In the genomic region with DNA sequence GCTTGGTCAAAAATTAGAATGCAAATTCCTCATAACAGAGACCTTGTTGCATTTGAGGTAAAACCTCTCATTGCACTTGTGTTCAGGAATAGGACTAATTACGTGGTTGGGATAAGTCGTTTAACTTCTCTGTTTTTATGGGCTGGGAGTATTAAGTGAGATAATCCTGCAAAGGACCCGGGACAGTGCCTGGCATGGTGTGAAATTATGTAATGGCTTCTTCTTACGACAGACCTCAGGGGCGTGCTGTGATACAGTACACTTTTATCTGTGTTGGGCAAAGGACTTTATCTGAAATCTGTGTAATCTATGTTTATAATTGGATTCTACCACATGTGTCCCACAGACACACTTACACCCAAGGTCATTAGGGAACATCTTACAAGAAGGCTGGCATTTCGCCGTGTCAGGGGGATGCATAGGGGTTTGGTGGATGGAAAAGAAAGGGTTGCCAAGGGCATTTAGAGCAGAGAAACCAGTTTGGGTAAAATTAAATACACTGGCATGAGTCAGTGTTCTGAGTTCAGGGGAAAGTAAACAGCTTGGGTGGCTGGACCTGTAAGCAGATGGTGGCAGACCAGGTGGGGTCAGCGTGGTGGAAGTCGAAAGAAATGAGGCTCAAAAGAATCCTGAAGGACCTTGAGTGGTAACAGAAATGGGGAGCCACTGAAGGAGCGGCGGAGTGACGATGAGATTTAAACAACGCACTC, we compare ENCODE assay signal across 1 cellular context.
TF ChIP-seq lines count a peak whose summit lies in the region.

No MANE protein-coding gene starts in this region.

TF ChIP-seq in K562, 482 proteins besides CTCF, POLR2A, EP300 and RAD21:
- TF ChIP-seq CBX1 (IDR thresholded peaks at IDR 0.05; ENCODE audit: low read depth) (no peak), TAL1 (IDR thresholded peaks at IDR 0.05) (no peak)
- TF ChIP-seq, protein P1, sequence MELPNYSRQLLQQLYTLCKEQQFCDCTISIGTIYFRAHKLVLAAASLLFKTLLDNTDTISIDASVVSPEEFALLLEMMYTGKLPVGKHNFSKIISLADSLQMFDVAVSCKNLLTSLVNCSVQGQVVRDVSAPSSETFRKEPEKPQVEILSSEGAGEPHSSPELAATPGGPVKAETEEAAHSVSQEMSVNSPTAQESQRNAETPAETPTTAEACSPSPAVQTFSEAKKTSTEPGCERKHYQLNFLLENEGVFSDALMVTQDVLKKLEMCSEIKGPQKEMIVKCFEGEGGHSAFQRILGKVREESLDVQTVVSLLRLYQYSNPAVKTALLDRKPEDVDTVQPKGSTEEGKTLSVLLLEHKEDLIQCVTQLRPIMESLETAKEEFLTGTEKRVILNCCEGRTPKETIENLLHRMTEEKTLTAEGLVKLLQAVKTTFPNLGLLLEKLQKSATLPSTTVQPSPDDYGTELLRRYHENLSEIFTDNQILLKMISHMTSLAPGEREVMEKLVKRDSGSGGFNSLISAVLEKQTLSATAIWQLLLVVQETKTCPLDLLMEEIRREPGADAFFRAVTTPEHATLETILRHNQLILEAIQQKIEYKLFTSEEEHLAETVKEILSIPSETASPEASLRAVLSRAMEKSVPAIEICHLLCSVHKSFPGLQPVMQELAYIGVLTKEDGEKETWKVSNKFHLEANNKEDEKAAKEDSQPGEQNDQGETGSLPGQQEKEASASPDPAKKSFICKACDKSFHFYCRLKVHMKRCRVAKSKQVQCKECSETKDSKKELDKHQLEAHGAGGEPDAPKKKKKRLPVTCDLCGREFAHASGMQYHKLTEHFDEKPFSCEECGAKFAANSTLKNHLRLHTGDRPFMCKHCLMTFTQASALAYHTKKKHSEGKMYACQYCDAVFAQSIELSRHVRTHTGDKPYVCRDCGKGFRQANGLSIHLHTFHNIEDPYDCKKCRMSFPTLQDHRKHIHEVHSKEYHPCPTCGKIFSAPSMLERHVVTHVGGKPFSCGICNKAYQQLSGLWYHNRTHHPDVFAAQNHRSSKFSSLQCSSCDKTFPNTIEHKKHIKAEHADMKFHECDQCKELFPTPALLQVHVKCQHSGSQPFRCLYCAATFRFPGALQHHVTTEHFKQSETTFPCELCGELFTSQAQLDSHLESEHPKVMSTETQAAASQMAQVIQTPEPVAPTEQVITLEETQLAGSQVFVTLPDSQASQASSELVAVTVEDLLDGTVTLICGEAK (IDR thresholded peaks at IDR 0.05), result no peak
- TF ChIP-seq, protein P1 (CRISPR knock-in tag; IDR thresholded peaks at IDR 0.05), result no peak
- TF ChIP-seq, protein P2, sequence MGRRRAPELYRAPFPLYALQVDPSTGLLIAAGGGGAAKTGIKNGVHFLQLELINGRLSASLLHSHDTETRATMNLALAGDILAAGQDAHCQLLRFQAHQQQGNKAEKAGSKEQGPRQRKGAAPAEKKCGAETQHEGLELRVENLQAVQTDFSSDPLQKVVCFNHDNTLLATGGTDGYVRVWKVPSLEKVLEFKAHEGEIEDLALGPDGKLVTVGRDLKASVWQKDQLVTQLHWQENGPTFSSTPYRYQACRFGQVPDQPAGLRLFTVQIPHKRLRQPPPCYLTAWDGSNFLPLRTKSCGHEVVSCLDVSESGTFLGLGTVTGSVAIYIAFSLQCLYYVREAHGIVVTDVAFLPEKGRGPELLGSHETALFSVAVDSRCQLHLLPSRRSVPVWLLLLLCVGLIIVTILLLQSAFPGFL (CRISPR knock-in tag; IDR thresholded peaks at IDR 0.05), result no peak
